ENCODE assay signal across 18 cellular contexts in the genomic region with DNA sequence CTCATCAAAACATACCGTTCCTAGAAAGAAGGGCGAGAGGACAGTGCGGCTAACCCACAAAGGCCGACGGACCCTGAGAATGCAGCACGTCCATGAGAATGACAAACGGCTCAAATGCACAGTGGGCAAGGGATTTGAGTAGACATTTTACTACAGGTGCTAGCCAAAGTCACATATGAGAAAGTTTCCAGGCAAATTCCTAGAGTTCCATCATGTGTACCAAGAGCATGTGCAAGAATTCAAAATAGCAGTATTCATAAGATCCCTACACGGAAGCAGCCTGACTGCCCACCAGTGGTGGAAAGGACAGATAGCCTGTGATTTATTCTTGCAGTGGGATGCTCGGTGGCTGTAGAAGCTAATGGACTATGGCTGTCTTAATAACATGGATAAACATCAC.
"Had no signal": no experiment of that assay in that cellular context is flagged by ENCODE, and none has a peak within 500 bp of the region (broad histone marks: within the 10 kb centered on the region; RNA-seq: fewer than 3 reads in every experiment).

No MANE protein-coding gene starts in this region.

- H3K4me1 ChIP-seq: breast epithelium, colonic mucosa, foreskin keratinocyte had no signal

- H3K4me3 ChIP-seq: breast epithelium, colonic mucosa, spleen had no signal

- ATAC-seq: foreskin keratinocyte; stimulated activated naive CD8-positive, alpha-beta T cell treated with anti-CD3 and anti-CD28 coated beads, Interleukin-15, Interleukin-2, amounts not matched to agents 100 U/mL and 50 U/mL, for 24 hours; WTC11 had no signal

- DNase-seq: activated CD4-positive, alpha-beta T cell treated with anti-CD3 and anti-CD28 coated beads, Interleukin-2, amount 50 U/mL, for 48 hours; activated CD8-positive, alpha-beta memory T cell treated with anti-CD3 and anti-CD28 coated beads, Interleukin-2, amount 50 U/mL, for 48 hours; activated effector memory CD4-positive, alpha-beta T cell treated with Interleukin-2 at 50 U/mL for 16 hours; activated naive CD4-positive, alpha-beta T cell treated with anti-CD3 and anti-CD28 coated beads for 36 hours; activated naive CD8-positive, alpha-beta T cell treated with anti-CD3 and anti-CD28 coated beads, Interleukin-2, amount 10 ng/mL, durations not matched to agents 7 days and 5 days; activated T-cell treated with anti-CD3 and anti-CD28 coated beads, Interleukin-2, amount 50 U/mL, for 48 hours; amniotic stem cell; colonic mucosa; foreskin keratinocyte; immature natural killer cell; occipital lobe; posterior cingulate gyrus; spleen; stimulated activated CD4-positive, alpha-beta T cell treated with anti-CD3 and anti-CD28 coated beads, Interleukin-4, amount 100 ng/mL, for 24 hours; stimulated activated naive CD8-positive, alpha-beta T cell treated with anti-CD3 and anti-CD28 coated beads, Interleukin-15, Interleukin-2, amounts not matched to agents 100 U/mL and 50 U/mL, for 24 hours; T1000 had no signal

- H3K36me3 ChIP-seq: breast epithelium, colonic mucosa, spleen had no signal

- H3K27ac ChIP-seq: breast epithelium, colonic mucosa, foreskin keratinocyte, spleen had no signal

- H3K27me3 ChIP-seq: breast epithelium, colonic mucosa, foreskin keratinocyte, spleen had no signal

- H3K9me3 ChIP-seq: breast epithelium, colonic mucosa had no signal
